18 cellular contexts compared by ENCODE assay signal in the genomic region with DNA sequence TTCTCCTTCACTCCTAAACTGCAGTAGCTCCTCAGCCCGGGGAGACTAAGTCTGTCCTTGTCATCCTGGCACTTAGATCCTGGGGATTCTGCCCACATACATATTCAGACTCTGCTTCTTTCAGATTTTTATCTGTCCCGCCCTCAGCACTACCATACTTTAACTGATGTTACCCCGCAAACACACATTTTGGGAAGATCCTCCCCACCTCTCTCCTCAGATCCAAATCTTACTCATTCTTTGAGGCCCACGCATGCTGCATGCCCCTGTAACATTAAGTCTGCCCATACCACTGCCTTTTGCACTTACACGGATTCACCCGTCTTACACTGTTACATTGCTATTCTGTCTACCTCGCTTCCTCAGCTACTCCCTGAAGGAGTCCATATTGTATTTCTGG. TPM values are rescaled to one million over a fixed set of nuclear protein-coding genes. Genes with fewer than 3 reads are reported as not detected.
"Had no signal": no experiment of that assay in that cellular context is flagged by ENCODE, and none has a peak within 500 bp of the region (broad histone marks: within the 10 kb centered on the region; RNA-seq: fewer than 3 reads in every experiment).

No MANE protein-coding gene starts in this region.

- H3K36me3 ChIP-seq: neutrophil, right atrium auricular region had no signal

- H3K4me3 ChIP-seq: testis had no signal

- DNase-seq: activated CD4-positive, alpha-beta T cell treated with anti-CD3 and anti-CD28 coated beads for 1 hour; activated CD4-positive, alpha-beta T cell treated with anti-CD3 and anti-CD28 coated beads, Interleukin-2, amount 50 U/mL, for 48 hours; activated naive CD4-positive, alpha-beta T cell treated with anti-CD3 and anti-CD28 coated beads, Interleukin-2, amount 50 U/mL, for 16 hours; activated T-cell treated with anti-CD3 and anti-CD28 coated beads, Interleukin-2, amount 50 U/mL, for 1 hour; hippocampal formation; naive B cell; posterior cingulate gyrus; stimulated activated CD4-positive, alpha-beta T cell treated with anti-CD3 and anti-CD28 coated beads, Interleukin-4, amount 100 ng/mL, for 4 hours; stimulated activated CD8-positive, alpha-beta memory T cell treated with anti-CD3 and anti-CD28 coated beads, Interleukin-4, amount 100 ng/mL, for 48 hours; stimulated activated naive CD8-positive, alpha-beta T cell treated with anti-CD3 and anti-CD28 coated beads, Interleukin-15, Interleukin-2, amounts not matched to agents 100 U/mL and 50 U/mL, for 24 hours; testis had no signal

- H3K27ac ChIP-seq: neutrophil, right atrium auricular region had no signal

- FAIRE-seq: colon, urothelium cell line had no signal

- H3K27me3 ChIP-seq: neutrophil, right atrium auricular region, testis had no signal

- H3K9me3 ChIP-seq: neutrophil, right atrium auricular region, testis had no signal

- ATAC-seq: stimulated activated naive CD8-positive, alpha-beta T cell treated with anti-CD3 and anti-CD28 coated beads, Interleukin-15, Interleukin-2, amounts not matched to agents 100 U/mL and 50 U/mL, for 24 hours had no signal

RNA-seq across cellular contexts. Expression of a gene that starts 43.3 kb away (rescaled TPM):
- total RNA-seq: cardiac septum, glomerular endothelial cell, liver had no signal
- polyA plus RNA-seq: liver had no signal
